25 cellular contexts compared by ENCODE assay signal in the genomic region with DNA sequence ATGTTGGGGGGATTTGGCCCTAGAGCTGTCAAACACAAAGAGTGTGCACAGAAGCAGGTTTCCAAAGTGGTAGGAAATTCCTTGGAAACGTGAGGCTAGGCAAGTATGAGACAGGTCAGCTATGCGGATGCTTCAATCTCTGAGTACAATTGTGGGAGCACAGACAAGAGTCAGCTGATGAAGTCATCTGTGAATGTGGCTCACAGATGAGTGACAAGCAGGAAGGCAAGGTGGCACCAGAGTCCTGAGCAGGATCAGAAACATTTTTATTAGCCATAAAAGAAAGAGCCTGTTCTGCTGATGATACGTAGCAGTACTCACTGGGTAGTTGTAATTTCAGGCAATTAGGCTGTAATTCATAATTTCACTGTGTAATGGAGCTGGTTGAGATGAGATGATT.
"Had no signal": no experiment of that assay in that cellular context is flagged by ENCODE, and none has a peak within 500 bp of the region (broad histone marks: within the 10 kb centered on the region; RNA-seq: fewer than 3 reads in every experiment).

No MANE protein-coding gene starts in this region.

- H3K27ac Mint-ChIP-seq: activated B cell treated with CpG ODN at 0.5 μM for 24 hours; activated CD8-positive, alpha-beta memory T cell treated with anti-CD3 and anti-CD28 coated beads, Interleukin-2, amount 10 ng/mL, durations not matched to agents 7 days and 5 days; activated CD8-positive, alpha-beta T cell treated with anti-CD3 and anti-CD28 coated beads, Interleukin-2, amount 10 ng/mL, durations not matched to agents 7 days and 5 days; activated naive CD4-positive, alpha-beta T cell treated with anti-CD3 and anti-CD28 coated beads, Interleukin-2, amount 50 U/mL, for 72 hours; memory B cell; naive thymus-derived CD4-positive, alpha-beta T cell; stimulated activated naive CD8-positive, alpha-beta T cell treated with anti-CD3 and anti-CD28 coated beads, Interleukin-15, Interleukin-2, amounts not matched to agents 100 ng/mL and 50 ng/mL, for 24 hours; type B pancreatic cell had no signal

- H3K27me3 ChIP-seq: gastrocnemius medialis, hepatocyte, pancreas, uterus had no signal

- H3K4me2 ChIP-seq: hepatocyte had no signal

- ATAC-seq: activated CD8-positive, alpha-beta memory T cell treated with anti-CD3 and anti-CD28 coated beads, Interleukin-2, amount 10 ng/mL, durations not matched to agents 7 days and 5 days; activated CD8-positive, alpha-beta T cell treated with anti-CD3 and anti-CD28 coated beads, Interleukin-2, amount 10 ng/mL, durations not matched to agents 7 days and 5 days; activated naive CD4-positive, alpha-beta T cell treated with anti-CD3 and anti-CD28 coated beads, Interleukin-2, amount 50 U/mL, for 72 hours; gastrocnemius medialis; naive thymus-derived CD4-positive, alpha-beta T cell; pancreas had no signal

- H3K36me3 ChIP-seq: gastrocnemius medialis, pancreas, uterus had no signal

- H3K4me3 ChIP-seq: gastrocnemius medialis, hepatocyte, pancreas, uterus had no signal

- H3K27ac ChIP-seq: gastrocnemius medialis, hepatocyte, pancreas, uterus had no signal

- H3K27me3 Mint-ChIP-seq: activated CD8-positive, alpha-beta memory T cell treated with anti-CD3 and anti-CD28 coated beads, Interleukin-2, amount 10 ng/mL, durations not matched to agents 7 days and 5 days; stimulated activated naive CD8-positive, alpha-beta T cell treated with anti-CD3 and anti-CD28 coated beads, Interleukin-15, Interleukin-2, amounts not matched to agents 100 ng/mL and 50 ng/mL, for 24 hours; type B pancreatic cell had no signal

- H3K4me3 Mint-ChIP-seq: activated B cell treated with CpG ODN at 0.5 μM for 24 hours; activated CD8-positive, alpha-beta memory T cell treated with anti-CD3 and anti-CD28 coated beads, Interleukin-2, amount 10 ng/mL, durations not matched to agents 7 days and 5 days; activated CD8-positive, alpha-beta T cell treated with anti-CD3 and anti-CD28 coated beads, Interleukin-2, amount 10 ng/mL, durations not matched to agents 7 days and 5 days; memory B cell; naive thymus-derived CD4-positive, alpha-beta T cell; neural crest cell; stimulated activated naive CD8-positive, alpha-beta T cell treated with anti-CD3 and anti-CD28 coated beads, Interleukin-15, Interleukin-2, amounts not matched to agents 100 ng/mL and 50 ng/mL, for 24 hours; type B pancreatic cell had no signal

- DNase-seq: activated B cell treated with CpG ODN at 0.5 μM for 24 hours; activated CD4-positive, alpha-beta T cell treated with anti-CD3 and anti-CD28 coated beads, Interleukin-2, amount 50 U/mL, for 1 hour; activated CD8-positive, alpha-beta memory T cell treated with anti-CD3 and anti-CD28 coated beads, Interleukin-2, amount 10 ng/mL, durations not matched to agents 7 days and 5 days; activated CD8-positive, alpha-beta T cell treated with anti-CD3 and anti-CD28 coated beads, Interleukin-2, amount 10 ng/mL, durations not matched to agents 7 days and 5 days; activated naive CD4-positive, alpha-beta T cell; activated T-cell treated with anti-CD3 and anti-CD28 coated beads, Interleukin-2, amount 50 U/mL, for 48 hours; dermis blood vessel endothelial cell; effector CD4-positive, alpha-beta T cell; gastrocnemius medialis; midbrain; naive thymus-derived CD4-positive, alpha-beta T cell; nucleus accumbens; pancreas; right cardiac atrium; stimulated activated CD4-positive, alpha-beta T cell treated with anti-CD3 and anti-CD28 coated beads, Interleukin-15, amount 100 ng/mL, for 24 hours; stimulated activated CD4-positive, alpha-beta T cell treated with anti-CD3 and anti-CD28 coated beads, Interleukin-2, amount 100 ng/mL, for 24 hours; substantia nigra; T-helper 2 cell; uterus had no signal

- H3K4me1 ChIP-seq: pancreas had no signal

- H3K4me1 Mint-ChIP-seq: activated B cell treated with CpG ODN at 0.5 μM for 24 hours, memory B cell had no signal

- H2AFZ ChIP-seq: hepatocyte had no signal

- H3K36me3 Mint-ChIP-seq: activated CD8-positive, alpha-beta memory T cell treated with anti-CD3 and anti-CD28 coated beads, Interleukin-2, amount 10 ng/mL, durations not matched to agents 7 days and 5 days; activated naive CD4-positive, alpha-beta T cell treated with anti-CD3 and anti-CD28 coated beads, Interleukin-2, amount 50 U/mL, for 72 hours; memory B cell had no signal

- H3K9me3 ChIP-seq: gastrocnemius medialis, pancreas, uterus had no signal

- H3K9me3 Mint-ChIP-seq: activated B cell treated with CpG ODN at 0.5 μM for 24 hours; activated naive CD4-positive, alpha-beta T cell treated with anti-CD3 and anti-CD28 coated beads, Interleukin-2, amount 50 U/mL, for 72 hours; memory B cell; naive thymus-derived CD4-positive, alpha-beta T cell; neural crest cell; stimulated activated naive CD8-positive, alpha-beta T cell treated with anti-CD3 and anti-CD28 coated beads, Interleukin-15, Interleukin-2, amounts not matched to agents 100 ng/mL and 50 ng/mL, for 24 hours; type B pancreatic cell had no signal
